ENCODE assay signal across 25 cellular contexts in the genomic region with DNA sequence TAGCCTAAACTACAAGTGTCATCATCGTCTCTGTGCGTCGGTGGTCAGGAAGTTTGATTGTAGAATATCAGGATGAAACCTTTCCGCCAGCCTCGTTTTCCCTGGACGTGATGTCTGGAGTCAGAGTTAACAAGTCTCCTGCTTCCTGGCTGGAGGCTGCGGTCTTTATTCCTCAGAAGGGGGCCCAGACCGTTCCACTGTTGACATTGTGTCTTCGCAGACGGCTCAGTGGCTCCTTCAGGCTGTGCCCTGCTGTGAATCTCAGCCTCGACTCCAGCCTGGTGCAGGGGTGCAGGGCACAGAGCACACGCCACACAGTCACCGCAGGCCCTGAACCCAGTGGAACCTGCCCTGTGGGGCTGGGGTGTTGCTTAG.
"Had no signal": no experiment of that assay in that cellular context is flagged by ENCODE, and none has a peak within 500 bp of the region (broad histone marks: within the 10 kb centered on the region; RNA-seq: fewer than 3 reads in every experiment).

No MANE protein-coding gene starts in this region.

- H3K27ac ChIP-seq: pancreas, psoas muscle, skin epidermis, stomach, thoracic aorta, thyroid gland, tibial nerve, upper lobe of left lung, vagina had no signal

- H3K27ac Mint-ChIP-seq: natural killer cell; progenitor cell of endocrine pancreas; stimulated activated effector memory CD8-positive, alpha-beta T cell treated with anti-CD3 and anti-CD28 coated beads, Interleukin-12 subunit alpha, Interleukin-12 subunit beta, amount 100 ng/mL, for 72 hours; stimulated activated naive B cell treated with anti-CD40 and anti-IgM and Interleukin-4, amounts not matched to agents 10 μg/mL and 1 μg/mL and 100 μg/mL, for 72 hours; stimulated activated naive CD8-positive, alpha-beta T cell treated with anti-CD3 and anti-CD28 coated beads, Interleukin-15, Interleukin-2, amounts not matched to agents 100 ng/mL and 50 ng/mL, for 24 hours had no signal

- H3K27me3 Mint-ChIP-seq: stimulated activated naive CD8-positive, alpha-beta T cell treated with anti-CD3 and anti-CD28 coated beads, Interleukin-15, Interleukin-2, amounts not matched to agents 100 ng/mL and 50 ng/mL, for 24 hours had no signal

- H3K4me3 ChIP-seq: pancreas, psoas muscle, skin epidermis, smooth muscle cell, stomach, thoracic aorta, thyroid gland, tibial nerve, upper lobe of left lung, vagina had no signal

- H3K4me1 Mint-ChIP-seq: natural killer cell had no signal

- H3K4me2 ChIP-seq: smooth muscle cell had no signal

- ATAC-seq: naive thymus-derived CD4-positive, alpha-beta T cell; natural killer cell; pancreas; psoas muscle; right cardiac atrium; sciatic nerve; stimulated activated effector memory CD8-positive, alpha-beta T cell treated with anti-CD3 and anti-CD28 coated beads, Interleukin-12 subunit alpha, Interleukin-12 subunit beta, amount 100 ng/mL, for 72 hours; stimulated activated naive B cell treated with anti-CD40 and anti-IgM and Interleukin-4, amounts not matched to agents 10 μg/mL and 1 μg/mL and 100 μg/mL, for 72 hours had no signal

- H3K36me3 ChIP-seq: pancreas, stomach, thoracic aorta, thyroid gland, tibial nerve, upper lobe of left lung, vagina had no signal

- H3K27me3 ChIP-seq: pancreas, tibial nerve, upper lobe of left lung, vagina had no signal

- H3K4me1 ChIP-seq: upper lobe of left lung had no signal

- DNase-seq: naive thymus-derived CD4-positive, alpha-beta T cell; natural killer cell; occipital lobe; pancreas; psoas muscle; right cardiac atrium; stimulated activated CD4-positive, alpha-beta T cell treated with anti-CD3 and anti-CD28 coated beads, Interleukin-15, amount 100 ng/mL, for 24 hours; stimulated activated CD4-positive, alpha-beta T cell treated with anti-CD3 and anti-CD28 coated beads, Interleukin-2, amount 100 ng/mL, for 24 hours; stimulated activated CD4-positive, alpha-beta T cell treated with anti-CD3 and anti-CD28 coated beads, Interleukin-2, amount 100 ng/mL, for 48 hours; stimulated activated CD4-positive, alpha-beta T cell treated with anti-CD3 and anti-CD28 coated beads, Interleukin-4, amount 100 ng/mL, for 24 hours; stimulated activated naive B cell treated with anti-CD40 and anti-IgM and Interleukin-4, amounts not matched to agents 10 μg/mL and 1 μg/mL and 100 μg/mL, for 72 hours; stimulated activated naive CD4-positive, alpha-beta T cell treated with Interleukin-2 at 50 U/mL for 16 hours; stomach; thyroid gland had no signal

- H3K9me3 ChIP-seq: pancreas, psoas muscle, stomach, thoracic aorta, thyroid gland, tibial nerve, upper lobe of left lung, vagina had no signal

- H3K9me3 Mint-ChIP-seq: naive thymus-derived CD4-positive, alpha-beta T cell; natural killer cell; nephron; stimulated activated effector memory CD8-positive, alpha-beta T cell treated with anti-CD3 and anti-CD28 coated beads, Interleukin-12 subunit alpha, Interleukin-12 subunit beta, amount 100 ng/mL, for 72 hours; stimulated activated naive B cell treated with anti-CD40 and anti-IgM and Interleukin-4, amounts not matched to agents 10 μg/mL and 1 μg/mL and 100 μg/mL, for 72 hours; stimulated activated naive CD8-positive, alpha-beta T cell treated with anti-CD3 and anti-CD28 coated beads, Interleukin-15, Interleukin-2, amounts not matched to agents 100 ng/mL and 50 ng/mL, for 24 hours had no signal

- H3K4me3 Mint-ChIP-seq: naive thymus-derived CD4-positive, alpha-beta T cell; natural killer cell; nephron; stimulated activated effector memory CD8-positive, alpha-beta T cell treated with anti-CD3 and anti-CD28 coated beads, Interleukin-12 subunit alpha, Interleukin-12 subunit beta, amount 100 ng/mL, for 72 hours; stimulated activated naive B cell treated with anti-CD40 and anti-IgM and Interleukin-4, amounts not matched to agents 10 μg/mL and 1 μg/mL and 100 μg/mL, for 72 hours; stimulated activated naive CD8-positive, alpha-beta T cell treated with anti-CD3 and anti-CD28 coated beads, Interleukin-15, Interleukin-2, amounts not matched to agents 100 ng/mL and 50 ng/mL, for 24 hours had no signal

- H3K36me3 Mint-ChIP-seq: naive thymus-derived CD4-positive, alpha-beta T cell; natural killer cell; stimulated activated effector memory CD8-positive, alpha-beta T cell treated with anti-CD3 and anti-CD28 coated beads, Interleukin-12 subunit alpha, Interleukin-12 subunit beta, amount 100 ng/mL, for 72 hours; stimulated activated naive B cell treated with anti-CD40 and anti-IgM and Interleukin-4, amounts not matched to agents 10 μg/mL and 1 μg/mL and 100 μg/mL, for 72 hours had no signal
